Comparison of ENCODE assay signal across 2 cellular contexts in the genomic region with DNA sequence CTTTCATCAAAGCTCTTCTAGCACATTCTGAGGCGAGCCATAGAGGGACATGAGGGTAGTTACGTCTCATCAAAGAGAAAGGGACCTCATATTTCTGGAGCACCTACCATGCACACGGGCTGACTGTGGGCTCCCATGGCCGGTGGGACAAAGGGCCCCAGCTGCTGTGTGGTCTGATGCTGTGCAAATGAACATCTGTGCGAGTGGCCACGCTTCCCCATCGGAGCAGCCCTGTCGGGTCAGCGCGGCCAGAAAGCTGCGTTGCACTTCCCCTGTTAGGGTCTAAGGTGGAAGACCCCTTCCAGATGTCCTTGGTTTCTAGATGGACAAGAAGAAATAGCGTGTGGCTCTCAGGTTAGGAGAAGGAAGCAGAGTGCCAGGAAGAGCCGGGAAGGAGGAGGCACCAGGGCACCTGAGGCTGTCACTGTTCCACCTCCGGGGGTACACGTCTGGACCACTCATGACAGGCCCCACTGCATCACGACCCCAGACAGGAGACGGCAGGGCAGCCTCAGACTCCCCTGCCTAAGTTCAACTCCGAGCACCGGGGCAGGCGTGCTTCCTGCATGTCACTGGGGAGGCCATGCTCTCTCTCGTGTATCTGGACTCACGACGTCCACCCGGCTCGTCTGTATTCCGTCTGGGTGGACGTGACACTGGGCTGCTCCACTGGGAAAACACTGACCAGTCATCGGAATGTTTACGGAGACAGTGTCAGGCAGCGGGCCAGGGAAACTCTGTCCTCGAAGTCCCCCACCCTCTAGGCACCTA.
TF ChIP-seq lines count a peak whose summit lies in the region.

No MANE protein-coding gene starts in this region.

TF ChIP-seq in GM23338, 12 proteins besides CTCF, POLR2A, EP300 and RAD21 (continued from another document):
- TF ChIP-seq, protein P1, sequence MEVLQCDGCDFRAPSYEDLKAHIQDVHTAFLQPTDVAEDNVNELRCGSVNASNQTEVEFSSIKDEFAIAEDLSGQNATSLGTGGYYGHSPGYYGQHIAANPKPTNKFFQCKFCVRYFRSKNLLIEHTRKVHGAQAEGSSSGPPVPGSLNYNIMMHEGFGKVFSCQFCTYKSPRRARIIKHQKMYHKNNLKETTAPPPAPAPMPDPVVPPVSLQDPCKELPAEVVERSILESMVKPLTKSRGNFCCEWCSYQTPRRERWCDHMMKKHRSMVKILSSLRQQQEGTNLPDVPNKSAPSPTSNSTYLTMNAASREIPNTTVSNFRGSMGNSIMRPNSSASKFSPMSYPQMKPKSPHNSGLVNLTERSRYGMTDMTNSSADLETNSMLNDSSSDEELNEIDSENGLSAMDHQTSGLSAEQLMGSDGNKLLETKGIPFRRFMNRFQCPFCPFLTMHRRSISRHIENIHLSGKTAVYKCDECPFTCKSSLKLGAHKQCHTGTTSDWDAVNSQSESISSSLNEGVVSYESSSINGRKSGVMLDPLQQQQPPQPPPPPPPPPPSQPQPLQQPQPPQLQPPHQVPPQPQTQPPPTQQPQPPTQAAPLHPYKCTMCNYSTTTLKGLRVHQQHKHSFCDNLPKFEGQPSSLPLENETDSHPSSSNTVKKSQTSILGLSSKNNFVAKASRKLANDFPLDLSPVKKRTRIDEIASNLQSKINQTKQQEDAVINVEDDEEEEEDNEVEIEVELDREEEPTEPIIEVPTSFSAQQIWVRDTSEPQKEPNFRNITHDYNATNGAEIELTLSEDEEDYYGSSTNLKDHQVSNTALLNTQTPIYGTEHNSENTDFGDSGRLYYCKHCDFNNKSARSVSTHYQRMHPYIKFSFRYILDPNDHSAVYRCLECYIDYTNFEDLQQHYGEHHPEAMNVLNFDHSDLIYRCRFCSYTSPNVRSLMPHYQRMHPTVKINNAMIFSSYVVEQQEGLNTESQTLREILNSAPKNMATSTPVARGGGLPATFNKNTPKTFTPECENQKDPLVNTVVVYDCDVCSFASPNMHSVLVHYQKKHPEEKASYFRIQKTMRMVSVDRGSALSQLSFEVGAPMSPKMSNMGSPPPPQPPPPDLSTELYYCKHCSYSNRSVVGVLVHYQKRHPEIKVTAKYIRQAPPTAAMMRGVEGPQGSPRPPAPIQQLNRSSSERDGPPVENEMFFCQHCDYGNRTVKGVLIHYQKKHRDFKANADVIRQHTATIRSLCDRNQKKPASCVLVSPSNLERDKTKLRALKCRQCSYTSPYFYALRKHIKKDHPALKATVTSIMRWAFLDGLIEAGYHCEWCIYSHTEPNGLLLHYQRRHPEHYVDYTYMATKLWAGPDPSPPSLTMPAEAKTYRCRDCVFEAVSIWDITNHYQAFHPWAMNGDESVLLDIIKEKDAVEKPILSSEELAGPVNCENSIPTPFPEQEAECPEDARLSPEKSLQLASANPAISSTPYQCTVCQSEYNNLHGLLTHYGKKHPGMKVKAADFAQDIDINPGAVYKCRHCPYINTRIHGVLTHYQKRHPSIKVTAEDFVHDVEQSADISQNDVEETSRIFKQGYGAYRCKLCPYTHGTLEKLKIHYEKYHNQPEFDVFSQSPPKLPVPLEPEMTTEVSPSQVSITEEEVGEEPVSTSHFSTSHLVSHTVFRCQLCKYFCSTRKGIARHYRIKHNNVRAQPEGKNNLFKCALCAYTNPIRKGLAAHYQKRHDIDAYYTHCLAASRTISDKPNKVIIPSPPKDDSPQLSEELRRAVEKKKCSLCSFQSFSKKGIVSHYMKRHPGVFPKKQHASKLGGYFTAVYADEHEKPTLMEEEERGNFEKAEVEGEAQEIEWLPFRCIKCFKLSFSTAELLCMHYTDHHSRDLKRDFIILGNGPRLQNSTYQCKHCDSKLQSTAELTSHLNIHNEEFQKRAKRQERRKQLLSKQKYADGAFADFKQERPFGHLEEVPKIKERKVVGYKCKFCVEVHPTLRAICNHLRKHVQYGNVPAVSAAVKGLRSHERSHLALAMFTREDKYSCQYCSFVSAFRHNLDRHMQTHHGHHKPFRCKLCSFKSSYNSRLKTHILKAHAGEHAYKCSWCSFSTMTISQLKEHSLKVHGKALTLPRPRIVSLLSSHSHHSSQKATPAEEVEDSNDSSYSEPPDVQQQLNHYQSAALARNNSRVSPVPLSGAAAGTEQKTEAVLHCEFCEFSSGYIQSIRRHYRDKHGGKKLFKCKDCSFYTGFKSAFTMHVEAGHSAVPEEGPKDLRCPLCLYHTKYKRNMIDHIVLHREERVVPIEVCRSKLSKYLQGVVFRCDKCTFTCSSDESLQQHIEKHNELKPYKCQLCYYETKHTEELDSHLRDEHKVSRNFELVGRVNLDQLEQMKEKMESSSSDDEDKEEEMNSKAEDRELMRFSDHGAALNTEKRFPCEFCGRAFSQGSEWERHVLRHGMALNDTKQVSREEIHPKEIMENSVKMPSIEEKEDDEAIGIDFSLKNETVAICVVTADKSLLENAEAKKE (CRISPR knock-in tag; IDR thresholded peaks at IDR 0.05) = no peak
- no peak for TF ChIP-seq EZH2phosphoT487 (IDR thresholded peaks at IDR 0.05; ENCODE audit: unreplicated experiment)
- TF ChIP-seq EZH2 (IDR thresholded peaks at IDR 0.05; ENCODE audit: low read depth, unreplicated experiment) = no peak
- no peak for TF ChIP-seq CREB1 (CRISPR knock-in tag; IDR thresholded peaks at IDR 0.05; ENCODE audit: low read depth)
TF ChIP-seq in GM23338: peak in this region for 0.

TF ChIP-seq in HepG2, 621 proteins besides CTCF, POLR2A, EP300 and RAD21 (continued from another document):
- TF ChIP-seq ZNF687 (CRISPR knock-in tag; IDR thresholded peaks at IDR 0.05) (peak; percentile 57), KLF12 (CRISPR knock-in tag; IDR thresholded peaks at IDR 0.05; ENCODE audit: borderline replicate concordance) (no peak), SNRNP70 (IDR thresholded peaks at IDR 0.05; ENCODE audit: low read depth, low read length) (no peak), YY1 (IDR thresholded peaks at IDR 0.05; ENCODE audit: insufficient read depth, insufficient replicate concordance, low read depth, low read length) (no peak), SAP130 (CRISPR knock-in tag; IDR thresholded peaks at IDR 0.05; ENCODE audit: low read depth) (peak; percentile 37; the same call in 1 of the 2 replicates), ARNT (IDR thresholded peaks at IDR 0.05) (no peak)
- TF ChIP-seq, protein P2, sequence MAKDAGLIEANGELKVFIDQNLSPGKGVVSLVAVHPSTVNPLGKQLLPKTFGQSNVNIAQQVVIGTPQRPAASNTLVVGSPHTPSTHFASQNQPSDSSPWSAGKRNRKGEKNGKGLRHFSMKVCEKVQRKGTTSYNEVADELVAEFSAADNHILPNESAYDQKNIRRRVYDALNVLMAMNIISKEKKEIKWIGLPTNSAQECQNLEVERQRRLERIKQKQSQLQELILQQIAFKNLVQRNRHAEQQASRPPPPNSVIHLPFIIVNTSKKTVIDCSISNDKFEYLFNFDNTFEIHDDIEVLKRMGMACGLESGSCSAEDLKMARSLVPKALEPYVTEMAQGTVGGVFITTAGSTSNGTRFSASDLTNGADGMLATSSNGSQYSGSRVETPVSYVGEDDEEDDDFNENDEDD (CRISPR knock-in tag; IDR thresholded peaks at IDR 0.05; ENCODE audit: borderline replicate concordance) = no peak
